In the genomic region with DNA sequence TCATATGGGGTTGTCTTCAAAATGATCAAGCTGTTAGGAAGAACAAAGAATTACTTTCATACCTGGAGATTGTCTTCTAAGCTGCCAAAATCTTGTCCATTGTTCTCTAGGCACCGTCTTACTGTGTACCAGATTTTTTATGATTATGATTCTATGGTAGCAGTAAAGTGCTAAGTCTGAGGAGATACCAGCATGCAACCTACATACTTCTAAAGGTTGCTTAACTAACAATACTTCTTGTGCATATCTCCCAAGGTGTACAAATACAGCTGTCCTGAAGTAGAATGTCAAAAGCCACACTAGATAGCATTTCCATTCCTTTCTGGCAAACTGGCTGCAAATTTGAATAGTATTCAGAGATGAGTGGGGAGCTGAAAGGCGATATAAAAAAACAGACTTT, we compare ENCODE assay signal across 15 cellular contexts.
DNase-seq lines count a peak whose midpoint lies in the region; ATAC-seq, FAIRE-seq and TF ChIP-seq lines count a peak whose summit lies in the region.
"Had no signal": no experiment of that assay in that cellular context is flagged by ENCODE, and none has a peak within 500 bp of the region (broad histone marks: within the 10 kb centered on the region; RNA-seq: fewer than 3 reads in every experiment).

No MANE protein-coding gene starts in this region.

- H4K20me1 ChIP-seq in GM23338 (replicated peaks; ENCODE audit: insufficient read depth), result no peaks in the 10 kb centered on the region

- H3K9me2 ChIP-seq in GM23338 (ENCODE audit: insufficient read depth), result no peaks in the 10 kb centered on the region

- H4K91ac ChIP-seq in trophoblast cell (ENCODE audit: low read depth, low read length), result no peak overlapping the region

- no peak for ATAC-seq in GM23338
- ATAC-seq: A549 had no signal

- no peaks in the 10 kb centered on the region; the same call in 2 of the 3 replicates for H3K4me1 Mint-ChIP-seq in GM23338

- H3K4me1 ChIP-seq in GM23338 (ENCODE audit: insufficient read depth) (no peaks in the 10 kb centered on the region), trophoblast cell (ENCODE audit: control insufficient read depth in 1 of 2, insufficient read depth in 2 of 2, low read length in 2 of 2) (no peaks in the 10 kb centered on the region)
- H3K4me1 ChIP-seq: A549, BE2C had no signal

- no peak overlapping the region for H3K4me3 ChIP-seq in GM23338
- no peak overlapping the region for H3K4me3 ChIP-seq in trophoblast cell (ENCODE audit: low read depth, low read length)
- H3K4me3 ChIP-seq: A549, GM23248 had no signal

- H3F3A ChIP-seq in GM23338 (replicated peaks; ENCODE audit: low read depth), result no peaks in the 10 kb centered on the region

- H3K27me3 ChIP-seq in GM23338 (ENCODE audit: insufficient read depth) (no peaks in the 10 kb centered on the region), trophoblast cell (ENCODE audit: insufficient read depth, low read length) (no peaks in the 10 kb centered on the region)
- H3K27me3 ChIP-seq: BE2C had no signal

- DNase-seq in GM12892 (ENCODE audit: insufficient read length) (no peak), GM23338 (ENCODE audit: low spot score) (no peak), trophoblast cell (peak; percentile 61 to 83), NCI-H187 (lab: John Stamatoyannopoulos, UW) (no peak), HUDEP-2 (lab: John Stamatoyannopoulos, UW; ENCODE audit: unreplicated experiment in 76 of 76) (no peak)
- DNase-seq: BE2C; CD4-positive, alpha-beta memory T cell; GF-D8; GM23248; H7 had no signal

- H3K36me3 Mint-ChIP-seq in GM23338 (ENCODE audit: low read depth), result no peaks in the 10 kb centered on the region
- H3K36me3 Mint-ChIP-seq: CD4-positive, alpha-beta memory T cell had no signal

- H3K23ac ChIP-seq in trophoblast cell (ENCODE audit: low read length), result no peak overlapping the region

- TF ChIP-seq POLR2A in GM12892 (IDR thresholded peaks at IDR 0.05; ENCODE audit: low read depth, low read length), result no peak

- H2BK12ac ChIP-seq in trophoblast cell (ENCODE audit: low read length), result no peak overlapping the region

- no peak overlapping the region for H3K18ac ChIP-seq in trophoblast cell (ENCODE audit: low read length)

- H2AK5ac ChIP-seq in trophoblast cell (ENCODE audit: low read length), result no peak overlapping the region

- H3K27ac Mint-ChIP-seq in GM23338, result no peak overlapping the region

- no peak overlapping the region for H3K9ac ChIP-seq in trophoblast cell (ENCODE audit: low read length)
- H3K9ac ChIP-seq: GM23248 had no signal

- no peak for TF ChIP-seq CTCF in GM23338 (conservative IDR thresholded peaks at IDR 0.05; ENCODE audit: low read depth in 2 of 2)

- H2BK120ac ChIP-seq in trophoblast cell (ENCODE audit: insufficient read depth, low read length, poor library complexity), result no peak overlapping the region

- H3K4me2 ChIP-seq in GM23338 (no peak overlapping the region), trophoblast cell (ENCODE audit: low read length) (no peak overlapping the region)
- H3K4me2 ChIP-seq: A549 had no signal

- H3K27me3 Mint-ChIP-seq in GM23338 (ENCODE audit: insufficient read depth, low read depth, poor library complexity), result peaks cover 7% of the 10 kb centered on the region
- H3K27me3 Mint-ChIP-seq: CD4-positive, alpha-beta memory T cell had no signal

- H2AFZ ChIP-seq in GM23338 (peak overlapping the region; percentile 12; the same call in 1 of the 2 replicates), trophoblast cell (ENCODE audit: insufficient read depth, low read length, poor library complexity) (no peak overlapping the region)
- H2AFZ ChIP-seq: GM23248 had no signal

- H3K36me3 ChIP-seq in GM23338 (ENCODE audit: insufficient read depth), result no peaks in the 10 kb centered on the region
- H3K36me3 ChIP-seq in trophoblast cell (ENCODE audit: control insufficient read depth in 1 of 2, insufficient read depth in 2 of 2, low read length in 2 of 2), result no peaks in the 10 kb centered on the region
- H3K36me3 ChIP-seq: BE2C had no signal

- no peak overlapping the region for H3K4me3 Mint-ChIP-seq in GM23338
- H3K4me3 Mint-ChIP-seq: CD4-positive, alpha-beta memory T cell had no signal

- H3K9me3 Mint-ChIP-seq in GM23338, result no peaks in the 10 kb centered on the region

- no peaks in the 10 kb centered on the region for H3K9me3 ChIP-seq in trophoblast cell (ENCODE audit: insufficient read depth, low read depth, low read length)
- H3K9me3 ChIP-seq: A549, BE2C had no signal

- no peak overlapping the region for H3K27ac ChIP-seq in GM23338 (ENCODE audit: low read depth)
- no peak overlapping the region for H3K27ac ChIP-seq in trophoblast cell (ENCODE audit: low read depth, low read length)
- H3K27ac ChIP-seq: A549, C4-2B, GM23248, HL-60 had no signal

- H3K14ac ChIP-seq in trophoblast cell (ENCODE audit: low read length), result no peak overlapping the region

- peak; percentile 60 for FAIRE-seq in GM12892 (lab: Jason Lieb, UNC)
- FAIRE-seq in islet of Langerhans (lab: Jason Lieb, UNC), result peak; percentile 41
- FAIRE-seq: A549, GM18507 had no signal

- H4K8ac ChIP-seq in trophoblast cell (ENCODE audit: low read depth, low read length), result no peak overlapping the region

- H2BK5ac ChIP-seq in trophoblast cell (ENCODE audit: low read depth, low read length, poor library complexity), result no peak overlapping the region

- no peak overlapping the region for H3K4ac ChIP-seq in trophoblast cell (ENCODE audit: low read depth, low read length)

- H3K79me2 ChIP-seq in GM23338 (replicated peaks; ENCODE audit: insufficient read depth) (no peaks in the 10 kb centered on the region), trophoblast cell (ENCODE audit: control insufficient read depth, insufficient read depth, low read length, poor library complexity) (no peaks in the 10 kb centered on the region)

- WGBS in trophoblast cell (ENCODE audit: extremely low coverage, insufficient coverage, insufficient read length), result no CpG with 5 or more reads among the region's 2 CpGs

- H3K79me1 ChIP-seq in trophoblast cell (ENCODE audit: low read length), result no peaks in the 10 kb centered on the region

- H4K12ac ChIP-seq in trophoblast cell (ENCODE audit: low read depth, low read length), result no peak overlapping the region

TF ChIP-seq in GM23338, 12 proteins besides CTCF, POLR2A, EP300 and RAD21:
- TF ChIP-seq, protein P1, sequence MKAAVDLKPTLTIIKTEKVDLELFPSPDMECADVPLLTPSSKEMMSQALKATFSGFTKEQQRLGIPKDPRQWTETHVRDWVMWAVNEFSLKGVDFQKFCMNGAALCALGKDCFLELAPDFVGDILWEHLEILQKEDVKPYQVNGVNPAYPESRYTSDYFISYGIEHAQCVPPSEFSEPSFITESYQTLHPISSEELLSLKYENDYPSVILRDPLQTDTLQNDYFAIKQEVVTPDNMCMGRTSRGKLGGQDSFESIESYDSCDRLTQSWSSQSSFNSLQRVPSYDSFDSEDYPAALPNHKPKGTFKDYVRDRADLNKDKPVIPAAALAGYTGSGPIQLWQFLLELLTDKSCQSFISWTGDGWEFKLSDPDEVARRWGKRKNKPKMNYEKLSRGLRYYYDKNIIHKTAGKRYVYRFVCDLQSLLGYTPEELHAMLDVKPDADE (IDR thresholded peaks at IDR 0.05), result no peak
- TF ChIP-seq POLR2AphosphoS5 (IDR thresholded peaks at IDR 0.05; ENCODE audit: low read depth) (no peak), EZH2phosphoT487 (IDR thresholded peaks at IDR 0.05; ENCODE audit: unreplicated experiment) (no peak)
- TF ChIP-seq, protein P2, sequence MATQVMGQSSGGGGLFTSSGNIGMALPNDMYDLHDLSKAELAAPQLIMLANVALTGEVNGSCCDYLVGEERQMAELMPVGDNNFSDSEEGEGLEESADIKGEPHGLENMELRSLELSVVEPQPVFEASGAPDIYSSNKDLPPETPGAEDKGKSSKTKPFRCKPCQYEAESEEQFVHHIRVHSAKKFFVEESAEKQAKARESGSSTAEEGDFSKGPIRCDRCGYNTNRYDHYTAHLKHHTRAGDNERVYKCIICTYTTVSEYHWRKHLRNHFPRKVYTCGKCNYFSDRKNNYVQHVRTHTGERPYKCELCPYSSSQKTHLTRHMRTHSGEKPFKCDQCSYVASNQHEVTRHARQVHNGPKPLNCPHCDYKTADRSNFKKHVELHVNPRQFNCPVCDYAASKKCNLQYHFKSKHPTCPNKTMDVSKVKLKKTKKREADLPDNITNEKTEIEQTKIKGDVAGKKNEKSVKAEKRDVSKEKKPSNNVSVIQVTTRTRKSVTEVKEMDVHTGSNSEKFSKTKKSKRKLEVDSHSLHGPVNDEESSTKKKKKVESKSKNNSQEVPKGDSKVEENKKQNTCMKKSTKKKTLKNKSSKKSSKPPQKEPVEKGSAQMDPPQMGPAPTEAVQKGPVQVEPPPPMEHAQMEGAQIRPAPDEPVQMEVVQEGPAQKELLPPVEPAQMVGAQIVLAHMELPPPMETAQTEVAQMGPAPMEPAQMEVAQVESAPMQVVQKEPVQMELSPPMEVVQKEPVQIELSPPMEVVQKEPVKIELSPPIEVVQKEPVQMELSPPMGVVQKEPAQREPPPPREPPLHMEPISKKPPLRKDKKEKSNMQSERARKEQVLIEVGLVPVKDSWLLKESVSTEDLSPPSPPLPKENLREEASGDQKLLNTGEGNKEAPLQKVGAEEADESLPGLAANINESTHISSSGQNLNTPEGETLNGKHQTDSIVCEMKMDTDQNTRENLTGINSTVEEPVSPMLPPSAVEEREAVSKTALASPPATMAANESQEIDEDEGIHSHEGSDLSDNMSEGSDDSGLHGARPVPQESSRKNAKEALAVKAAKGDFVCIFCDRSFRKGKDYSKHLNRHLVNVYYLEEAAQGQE (IDR thresholded peaks at IDR 0.05; ENCODE audit: unreplicated experiment), result no peak

Comparison
In these comparisons a context has a peak if more than half of its experiments do, and no peak if none do; other contexts are left out.
1. DNase-seq: peak in trophoblast cell (2 of 2); none in GM12892 (single experiment), GM23338 (single experiment), NCI-H187 (0 of 2) and HUDEP-2 (0 of 76).